In the genomic region with DNA sequence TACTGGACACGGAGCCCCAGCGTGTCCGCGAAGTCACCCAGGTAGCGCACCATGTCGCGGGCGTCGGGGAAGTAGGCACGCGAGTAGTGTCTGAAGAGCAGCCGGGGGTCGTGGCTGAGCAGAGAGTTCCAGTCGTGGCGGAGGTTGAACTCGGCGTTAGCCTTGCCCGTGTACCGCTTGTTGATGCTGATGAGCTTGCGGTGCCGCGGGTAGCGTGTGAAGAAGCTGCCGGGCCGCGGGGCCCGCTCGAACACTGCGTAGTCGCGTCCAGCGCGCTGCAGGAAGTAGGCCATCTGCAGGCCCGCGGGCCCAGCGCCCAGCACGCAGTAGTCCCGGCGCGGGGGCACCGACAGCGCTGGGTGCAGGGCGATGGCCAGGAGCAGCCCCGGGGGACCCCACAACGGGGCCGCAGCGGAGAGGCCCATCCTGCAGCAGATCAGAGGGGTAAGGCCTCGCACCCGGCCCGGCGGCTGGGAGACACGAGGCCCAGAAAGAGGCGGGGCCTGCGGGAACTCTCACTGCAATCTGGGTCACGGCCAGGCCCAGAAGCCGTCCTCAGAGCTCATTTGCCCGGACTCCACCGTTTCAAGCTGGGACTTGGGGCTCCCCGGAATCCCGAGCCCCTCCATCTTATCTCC, we compare ENCODE assay signal across 9 cellular contexts. TPM values are rescaled to one million over a fixed set of nuclear protein-coding genes. Genes with fewer than 3 reads are reported as not detected.
A peak's percentile ranks its signal among the peaks of the same experiment; 100 is the strongest.
DNase-seq lines count a peak whose midpoint lies in the region; ATAC-seq, FAIRE-seq and TF ChIP-seq lines count a peak whose summit lies in the region.
"Had no signal": no experiment of that assay in that cellular context is flagged by ENCODE, and none has a peak within 500 bp of the region (broad histone marks: within the 10 kb centered on the region; RNA-seq: fewer than 3 reads in every experiment).

No MANE protein-coding gene starts in this region.

- peaks cover 2 to 12% (median 5%) of the 10 kb centered on the region in 5 donors for H3K36me3 Mint-ChIP-seq in naive thymus-derived CD4-positive, alpha-beta T cell

- POLR2A ChIA-PET in naive thymus-derived CD4-positive, alpha-beta T cell (lab: Charles Lee) = interaction anchor here (0.5 to 3.9 kb wide), 7 partner anchors 13 to 740 kb away, joined by 3 to 22 read pairs (median 3); partner anchors contain the start of genes EIF3D and TXN2

- H3K9me2 ChIP-seq in Karpas-422 (replicated peaks; ENCODE audit: insufficient read depth, low read length) = no peaks in the 10 kb centered on the region

- peaks cover 8% of the 10 kb centered on the region for H3K36me3 ChIP-seq in Karpas-422 (ENCODE audit: insufficient read depth, low read length)
- peaks cover 3 to 9% (median 6%) of the 10 kb centered on the region in 3 experiments for H3K36me3 ChIP-seq in naive thymus-derived CD4-positive, alpha-beta T cell (ENCODE audit: control insufficient read depth in 2 of 3, insufficient read depth in 3 of 3, low read length in 3 of 3)

- peak overlapping the region; percentile 24 for H3K4me3 ChIP-seq in AG09309 (ENCODE audit: control insufficient read depth, low read depth, low read length)
- H3K4me3 ChIP-seq in Karpas-422 (ENCODE audit: low read length) = peak overlapping the region; percentile 62
- H3K4me3 ChIP-seq in coronary artery = peak overlapping the region; percentile 82
- H3K4me3 ChIP-seq in naive thymus-derived CD4-positive, alpha-beta T cell (ENCODE audit: low read length) = peak overlapping the region; percentile 67

- no peak overlapping the region for H2AFZ ChIP-seq in Karpas-422 (ENCODE audit: low read length)

- H3K4me2 ChIP-seq in Karpas-422 (ENCODE audit: low read depth, low read length, poor library complexity, severe bottlenecking) = peak overlapping the region; percentile 59

- CTCF ChIA-PET in naive thymus-derived CD4-positive, alpha-beta T cell (lab: Charles Lee) = no interaction called here

- peaks cover 16% of the 10 kb centered on the region for H3K4me1 ChIP-seq in Karpas-422 (ENCODE audit: low read length)
- H3K4me1 ChIP-seq in naive thymus-derived CD4-positive, alpha-beta T cell (ENCODE audit: control insufficient read depth in 2 of 2, insufficient read depth in 2 of 2, low read length in 2 of 2) = peaks cover 5 to 11% of the 10 kb centered on the region in 2 donors

- peaks cover 3% of the 10 kb centered on the region; the same call in 1 of the 2 replicates for H4K20me1 ChIP-seq in Karpas-422 (ENCODE audit: insufficient read depth, low read depth, low read length)

- H3K27ac ChIP-seq in Karpas-422 (ENCODE audit: low read length) (no peak overlapping the region), coronary artery (peak overlapping the region in 1 of 2 donors; percentile 89)
- peak overlapping the region; percentile 72 for H3K27ac ChIP-seq in naive thymus-derived CD4-positive, alpha-beta T cell (ENCODE audit: low read depth, low read length)

- no peaks in the 10 kb centered on the region for H3K9me3 Mint-ChIP-seq in naive thymus-derived CD4-positive, alpha-beta T cell

- intact Hi-C loops in naive thymus-derived CD4-positive, alpha-beta T cell (cut with micrococcal nuclease) = no loop called here

- no peaks in the 10 kb centered on the region for H3K9me3 ChIP-seq in Karpas-422 (ENCODE audit: low read length)
- H3K9me3 ChIP-seq in naive thymus-derived CD4-positive, alpha-beta T cell (ENCODE audit: control insufficient read depth in 2 of 3, low read length in 3 of 3) = no peaks in the 10 kb centered on the region

- no peak for TF ChIP-seq CTCF in AG09309 (IDR thresholded peaks at IDR 0.05; ENCODE audit: control insufficient read depth, insufficient read depth, low read depth, low read length, missing control alignments)
- TF ChIP-seq CTCF in coronary artery (IDR thresholded peaks at IDR 0.05) = no peak

- peak overlapping the region in 9 of 10 donors; percentile 23 to 78 (median 65) for H3K4me3 Mint-ChIP-seq in naive thymus-derived CD4-positive, alpha-beta T cell

- H3K79me2 ChIP-seq in Karpas-422 (ENCODE audit: low read length) = 0 out of 2 replicates have a peak, but pooled peaks cover 3% of the 10 kb centered on the region

- peak overlapping the region; percentile 54 for H3K9ac ChIP-seq in Karpas-422 (ENCODE audit: low read length)

- DNase-seq in AG09309 (ENCODE audit: low read depth) (no peak), Karpas-422 (no peak), coronary artery (ENCODE audit: low spot score) (no peak), dermis blood vessel endothelial cell (no peak), GM19239 (ENCODE audit: insufficient read length, low spot score) (no peak)
- DNase-seq in naive thymus-derived CD4-positive, alpha-beta T cell = no peak

- H3K27me3 Mint-ChIP-seq in naive thymus-derived CD4-positive, alpha-beta T cell = no peaks in the 10 kb centered on the region

- H3K27me3 ChIP-seq in Karpas-422 (ENCODE audit: low read length) = no peaks in the 10 kb centered on the region
- no peaks in the 10 kb centered on the region for H3K27me3 ChIP-seq in naive thymus-derived CD4-positive, alpha-beta T cell (ENCODE audit: control insufficient read depth in 2 of 2, insufficient read depth in 2 of 2, low read length in 2 of 2)

- peaks cover 7 to 18% (median 9%) of the 10 kb centered on the region in 7 donors for H3K4me1 Mint-ChIP-seq in naive thymus-derived CD4-positive, alpha-beta T cell

- ATAC-seq in naive thymus-derived CD4-positive, alpha-beta T cell = no peak
- ATAC-seq in GM18868 (IDR thresholded peaks at IDR 0.05; ENCODE audit: unreplicated experiment) (no peak), GM19397 (IDR thresholded peaks at IDR 0.05; ENCODE audit: unreplicated experiment) (no peak)

- H3K27ac Mint-ChIP-seq in naive thymus-derived CD4-positive, alpha-beta T cell = peak overlapping the region in 3 of 9 donors; percentile 23 to 84 (median 74)

- FAIRE-seq in GM19239 (lab: Jason Lieb, UNC) = no peak
- FAIRE-seq: endometrium had no signal

RNA-seq across cellular contexts. Expression of gene FOXRED2, which starts 0.7 kb away (rescaled TPM):
- total RNA-seq in Karpas-422 (2014; rRNA removed; shearing (Covaris generic); ENCODE audit: low replicate concordance) = 4.8 and 9.9 TPM in 2 replicates
- total RNA-seq in naive thymus-derived CD4-positive, alpha-beta T cell = 10 to 100 TPM in 3 of 5 experiments, 1 to 10 TPM in 2; 2.3 to 13.1 (median 11.4) TPM
- polyA plus RNA-seq in naive thymus-derived CD4-positive, alpha-beta T cell = 1 to 10 TPM; 2.3 to 5.6 TPM
- 8.7 and 11.5 TPM in 2 replicates for total RNA-seq in dermis blood vessel endothelial cell

RNA-seq across cellular contexts. Expression of gene EIF3D, which starts 22.8 kb away (rescaled TPM):
- total RNA-seq in Karpas-422 (2014; rRNA removed; shearing (Covaris generic); ENCODE audit: low replicate concordance) = 481 and 566 TPM in 2 replicates
- 100 to 1,000 TPM; 220 to 257 (median 232) TPM for total RNA-seq in naive thymus-derived CD4-positive, alpha-beta T cell
- 100 to 1,000 TPM; 163 to 191 TPM for polyA plus RNA-seq in naive thymus-derived CD4-positive, alpha-beta T cell
- total RNA-seq in dermis blood vessel endothelial cell = 462 and 522 TPM in 2 replicates

RNA-seq across cellular contexts. Expression of gene TXN2, which starts 24.7 kb away (rescaled TPM):
- total RNA-seq in Karpas-422 (2014; rRNA removed; shearing (Covaris generic); ENCODE audit: low replicate concordance) = 26.7 and 45.4 TPM in 2 replicates
- total RNA-seq in naive thymus-derived CD4-positive, alpha-beta T cell = 10 to 100 TPM; 35.5 to 69.9 (median 37.7) TPM
- 100 to 1,000 TPM; 135 to 154 TPM for polyA plus RNA-seq in naive thymus-derived CD4-positive, alpha-beta T cell
- 22.0 and 30.3 TPM in 2 replicates for total RNA-seq in dermis blood vessel endothelial cell

Comparison
In these comparisons a context has a peak if more than half of its experiments do, and no peak if none do; other contexts are left out.
1. H3K4me3 ChIP-seq: peak in every context shown above with its lines; median percentile 82 in coronary artery; 67 in naive thymus-derived CD4-positive, alpha-beta T cell; 62 in Karpas-422; 24 in AG09309.